ENCODE assay signal across 11 cellular contexts in genomic region chr22:23067023-23067650, GRCh38. TPM values are rescaled to one million over a fixed set of nuclear protein-coding genes. Genes with fewer than 3 reads are reported as not detected.
A peak's percentile ranks its signal among the peaks of the same experiment; 100 is the strongest.
DNase-seq lines count a peak whose midpoint lies in the region; ATAC-seq and TF ChIP-seq lines count a peak whose summit lies in the region.
"Had no signal": no experiment of that assay in that cellular context is flagged by ENCODE, and none has a peak within 500 bp of the region (broad histone marks: within the 10 kb centered on the region; RNA-seq: fewer than 3 reads in every experiment).

No MANE protein-coding gene starts in this region.

- H3K27me3 ChIP-seq in heart left ventricle (peaks cover 0 to 7% (median 0%) of the 10 kb centered on the region in 9 donors), dorsolateral prefrontal cortex (no peaks in the 10 kb centered on the region)

- 81 to 91% (median 87%) methylated on average over 6 of the region's 6 CpGs for WGBS in heart left ventricle, 4 donors

- intact Hi-C loops in heart left ventricle (cut with DNase I) = loop anchor here in 1 of 10 donors (2.0 to 10.0 kb wide), 2 partner anchors 20 to 48 kb away; no protein-coding TSS in a partner anchor
- intact Hi-C loops in left cardiac atrium (cut with DNase I) = no loop called here
- intact Hi-C loops in dorsolateral prefrontal cortex (cut with DNase I) = loop anchor here in 1 of 2 donors (5.0 kb wide), 1 partner anchor 215 kb away; no protein-coding TSS in a partner anchor
- intact Hi-C loops in posterior vena cava (cut with DNase I) = no loop called here

- H3K36me3 Mint-ChIP-seq in immature natural killer cell = no peaks in the 10 kb centered on the region

- ATAC-seq in heart left ventricle (no peak), left cardiac atrium (no peak), HG03135 (IDR thresholded peaks at IDR 0.05; ENCODE audit: unreplicated experiment) (no peak), GM21825 (IDR thresholded peaks at IDR 0.05; ENCODE audit: unreplicated experiment) (no peak)

- H3K36me3 ChIP-seq in heart left ventricle = no peaks in the 10 kb centered on the region

- peaks cover 4 to 19% of the 10 kb centered on the region in 2 donors for H3K4me1 Mint-ChIP-seq in immature natural killer cell

- H3K4me3 ChIP-seq in heart left ventricle = no peak overlapping the region
- H3K4me3 ChIP-seq in dorsolateral prefrontal cortex = no peak overlapping the region

- peaks cover 3 to 10% (median 10%) of the 10 kb centered on the region in 3 donors for H3K27me3 Mint-ChIP-seq in immature natural killer cell (ENCODE audit: low read depth in 3 of 3)
- H3K27me3 Mint-ChIP-seq: central memory CD8-positive, alpha-beta T cell had no signal

- TF ChIP-seq POLR2A in heart left ventricle (IDR thresholded peaks at IDR 0.05) = no peak

- no peaks in the 10 kb centered on the region for H3K9me3 ChIP-seq in heart left ventricle

- peak in 4 of 5 donors; percentile 5 to 44 (median 14) for DNase-seq in heart left ventricle
- no peak for DNase-seq in left cardiac atrium
- peak in 9 of 10 donors; percentile 2 to 40 (median 22) for DNase-seq in dorsolateral prefrontal cortex
- DNase-seq in posterior vena cava (ENCODE audit: low spot score) = peak; percentile 51
- no peak for DNase-seq in GM03348 (ENCODE audit: low spot score)
- DNase-seq in immature natural killer cell = no peak
- DNase-seq: Kasumi-1, NCI-H510A had no signal

- H3K27ac Mint-ChIP-seq in immature natural killer cell = no peak overlapping the region

- H3K9me3 Mint-ChIP-seq in immature natural killer cell = no peaks in the 10 kb centered on the region
- H3K9me3 Mint-ChIP-seq: central memory CD8-positive, alpha-beta T cell had no signal

- no peak overlapping the region for H3K4me3 Mint-ChIP-seq in immature natural killer cell
- H3K4me3 Mint-ChIP-seq: central memory CD8-positive, alpha-beta T cell had no signal

- peaks cover 0 to 31% (median 13%) of the 10 kb centered on the region in 12 donors for H3K4me1 ChIP-seq in heart left ventricle

- peak overlapping the region in 1 of 12 donors; percentile 42 for H3K27ac ChIP-seq in heart left ventricle
- H3K27ac ChIP-seq in dorsolateral prefrontal cortex = peak overlapping the region in 4 of 59 donors; percentile 1 to 27 (median 20)

- no peak for TF ChIP-seq CTCF in heart left ventricle (IDR thresholded peaks at IDR 0.05)
- no peak for TF ChIP-seq CTCF in dorsolateral prefrontal cortex (IDR thresholded peaks at IDR 0.05 in 54 of 56, conservative IDR thresholded peaks at IDR 0.05 in 2 of 56; ENCODE audit: low read depth in 1 of 56, partially characterized antibody in 56 of 56)

RNA-seq across cellular contexts. Expression of gene GNAZ, which starts 3.2 kb away (rescaled TPM):
- total RNA-seq in heart left ventricle (10 to 100 TPM in 1 of 9 donors, 1 to 10 TPM in 8; 1.8 to 13.9 (median 2.6) TPM), left cardiac atrium (1 to 10 TPM; 2.6 to 2.8 TPM), dorsolateral prefrontal cortex (100 to 1,000 TPM in 10 of 120 experiments, 10 to 100 TPM in 110; 66.2 to 113 (median 85.3) TPM), posterior vena cava (10 to 100 TPM; 34.3 to 37.0 TPM)
- polyA plus RNA-seq in heart left ventricle (1 to 10 TPM; 1.1 to 1.9 TPM), immature natural killer cell (under 1 TPM in 2 of 3 donors, not detected in 1; 0.50 to 0.96 TPM)

Comparison
In these comparisons a context has a peak if more than half of its experiments do, and no peak if none do; other contexts are left out.
1. DNase-seq: peak in heart left ventricle (4 of 5), dorsolateral prefrontal cortex (9 of 10) and posterior vena cava (single experiment); none in left cardiac atrium (single experiment), GM03348 (single experiment) and immature natural killer cell (0 of 3).